ENCODE assay signal across 1 cellular context in the genomic region with DNA sequence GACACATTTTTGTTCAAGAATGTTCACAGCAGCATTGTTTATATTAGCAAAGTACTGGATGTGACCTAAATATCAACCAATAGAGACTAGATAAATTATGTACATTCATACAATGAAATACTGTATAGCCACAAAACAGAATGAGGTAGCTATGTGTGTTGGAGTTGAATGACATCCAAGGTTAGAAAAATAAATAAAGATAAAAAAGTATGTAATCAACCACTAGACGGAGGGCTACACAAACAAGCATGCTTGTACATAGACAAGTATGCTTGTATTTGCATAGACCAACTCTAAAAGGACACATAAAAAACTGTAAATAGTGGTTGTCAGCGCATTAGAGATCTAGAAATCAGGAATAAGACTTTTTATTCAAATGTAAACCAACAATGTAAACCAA.
TF ChIP-seq lines count a peak whose summit lies in the region.

No MANE protein-coding gene starts in this region.

TF ChIP-seq in H1, 55 proteins besides CTCF, POLR2A, EP300 and RAD21:
- TF ChIP-seq JUND (IDR thresholded peaks at IDR 0.05; ENCODE audit: low read length) (no peak), NANOG (IDR thresholded peaks at IDR 0.05; ENCODE audit: insufficient read depth, low read depth, low read length, poor library complexity, severe bottlenecking) (no peak), TCF12 (IDR thresholded peaks at IDR 0.05; ENCODE audit: low read depth, low read length) (no peak), TAF7 (optimal IDR thresholded peaks at IDR 0.05; ENCODE audit: borderline replicate concordance, low read depth, low read length) (no peak), SIN3A (conservative IDR thresholded peaks at IDR 0.05 in 1 of 2, IDR thresholded peaks at IDR 0.05 in 1 of 2; ENCODE audit: low read depth in 1 of 2, low read length in 2 of 2) (no peak), POU5F1 (IDR thresholded peaks at IDR 0.05; ENCODE audit: low read depth, low read length) (no peak)
- TF ChIP-seq, protein P1, sequence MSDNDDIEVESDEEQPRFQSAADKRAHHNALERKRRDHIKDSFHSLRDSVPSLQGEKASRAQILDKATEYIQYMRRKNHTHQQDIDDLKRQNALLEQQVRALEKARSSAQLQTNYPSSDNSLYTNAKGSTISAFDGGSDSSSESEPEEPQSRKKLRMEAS (IDR thresholded peaks at IDR 0.05), result no peak
